16 cellular contexts compared by ENCODE assay signal in genomic region chr6:6592836-6593235, GRCh38. TPM values are rescaled to one million over a fixed set of nuclear protein-coding genes. Genes with fewer than 3 reads are reported as not detected.
DNase-seq lines count a peak whose midpoint lies in the region; ATAC-seq and TF ChIP-seq lines count a peak whose summit lies in the region.
"Had no signal": no experiment of that assay in that cellular context is flagged by ENCODE, and none has a peak within 500 bp of the region (broad histone marks: within the 10 kb centered on the region; RNA-seq: fewer than 3 reads in every experiment).

No MANE protein-coding gene starts in this region.

- no peaks in the 10 kb centered on the region for H4K20me1 ChIP-seq in BLaER1 treated with 17β-estradiol and CSF1 and Interleukin-3, amounts not matched to agents 10 nM and 100 nM

- peak overlapping the region; percentile 21 for H3K27ac Mint-ChIP-seq in activated T-helper 17 cell treated with anti-CD3 and anti-CD28 coated beads, Interleukin-2, amount 50 U/mL, for 72 hours

- peaks cover 0 to 22% (median 6%) of the 10 kb centered on the region in 11 experiments; a peak in 7 of 22 replicates for H3K9me3 ChIP-seq in BLaER1 treated with 17β-estradiol and CSF1 and Interleukin-3, amounts not matched to agents 10 nM and 100 nM (replicated peaks in 1 of 11)
- no peaks in the 10 kb centered on the region for H3K9me3 ChIP-seq in muscle layer of colon (ENCODE audit: low read length)
- H3K9me3 ChIP-seq: BE2C had no signal

- H3K4me1 Mint-ChIP-seq in activated T-helper 17 cell treated with anti-CD3 and anti-CD28 coated beads, Interleukin-2, amount 50 U/mL, for 72 hours = peaks cover 10% of the 10 kb centered on the region

- H3K4me2 ChIP-seq in BLaER1 treated with 17β-estradiol and CSF1 and Interleukin-3, amounts not matched to agents 10 nM and 100 nM = peak overlapping the region; percentile 80 to 96 (median 90)
- H3K4me2 ChIP-seq: KMS-11 had no signal

- H3K27me3 ChIP-seq in BLaER1 treated with 17β-estradiol and CSF1 and Interleukin-3, amounts not matched to agents 10 nM and 100 nM = no peaks in the 10 kb centered on the region
- H3K27me3 ChIP-seq in HL-60 (ENCODE audit: insufficient read depth, poor library complexity, severe bottlenecking) (no peaks in the 10 kb centered on the region), muscle layer of colon (ENCODE audit: control insufficient read depth in 1 of 2, insufficient read depth in 2 of 2, low read length in 2 of 2) (no peaks in the 10 kb centered on the region)
- H3K27me3 ChIP-seq: BE2C had no signal

- H3K9me3 Mint-ChIP-seq in activated T-helper 17 cell treated with anti-CD3 and anti-CD28 coated beads, Interleukin-2, amount 50 U/mL, for 72 hours = no peaks in the 10 kb centered on the region

- H3K36me3 ChIP-seq in BLaER1 treated with 17β-estradiol and CSF1 and Interleukin-3, amounts not matched to agents 10 nM and 100 nM = peaks cover 0 to 37% (median 0%) of the 10 kb centered on the region in 11 experiments; a peak in 7 of 22 replicates
- no peaks in the 10 kb centered on the region for H3K36me3 ChIP-seq in muscle layer of colon (ENCODE audit: insufficient read depth, low read length)
- H3K36me3 ChIP-seq: BE2C had no signal

- no peaks in the 10 kb centered on the region for H3K27me3 Mint-ChIP-seq in activated T-helper 17 cell treated with anti-CD3 and anti-CD28 coated beads, Interleukin-2, amount 50 U/mL, for 72 hours

- ATAC-seq in activated T-helper 17 cell treated with anti-CD3 and anti-CD28 coated beads, Interleukin-2, amount 50 U/mL, for 72 hours (replicated peaks) = peak; percentile 37
- no peak for ATAC-seq in GM21367 (IDR thresholded peaks at IDR 0.05; ENCODE audit: unreplicated experiment)

- no peak overlapping the region for H3K4me3 Mint-ChIP-seq in activated T-helper 17 cell treated with anti-CD3 and anti-CD28 coated beads, Interleukin-2, amount 50 U/mL, for 72 hours

- DNase-seq in HL-60 (ENCODE audit: low read depth in 1 of 2, low spot score in 1 of 2) (peak in 1 of 2 experiments; percentile 21), dermis blood vessel endothelial cell (no peak), NCI-H82 treated with DMSO at 0.1 percent for 48 hours (lab: John Stamatoyannopoulos, UW; ENCODE audit: unreplicated experiment) (no peak)
- no peak for DNase-seq in stimulated activated CD4-positive, alpha-beta T cell treated with anti-CD3 and anti-CD28 coated beads, Interleukin-2, amount 100 ng/mL, for 48 hours
- DNase-seq: activated gamma-delta T cell, BE2C, HCEC 1CT, left ventricle myocardium superior had no signal

- H3K4me3 ChIP-seq in BLaER1 treated with 17β-estradiol and CSF1 and Interleukin-3, amounts not matched to agents 10 nM and 100 nM = peak overlapping the region in 4 of 10 experiments; percentile 7 to 34 (median 14); a peak in 5 of 20 replicates
- H3K4me3 ChIP-seq in HL-60 (replicated peaks; ENCODE audit: insufficient read depth, low read length) = no peak overlapping the region
- H3K4me3 ChIP-seq in muscle layer of colon (ENCODE audit: low read depth in 1 of 2, low read length in 2 of 2) = no peak overlapping the region

- H3K27ac ChIP-seq in BLaER1 treated with 17β-estradiol and CSF1 and Interleukin-3, amounts not matched to agents 10 nM and 100 nM = peak overlapping the region; percentile 90 to 100 (median 96)
- H3K27ac ChIP-seq in HL-60 (replicated peaks) (peak overlapping the region; percentile 96), muscle layer of colon (ENCODE audit: low read depth, low read length) (peak overlapping the region; percentile 4)
- H3K27ac ChIP-seq: KMS-11, VCaP had no signal

- H3K36me3 Mint-ChIP-seq in activated T-helper 17 cell treated with anti-CD3 and anti-CD28 coated beads, Interleukin-2, amount 50 U/mL, for 72 hours (ENCODE audit: low read depth) = no peaks in the 10 kb centered on the region

- peaks cover 82 to 92% (median 88%) of the 10 kb centered on the region in 10 experiments for H3K4me1 ChIP-seq in BLaER1 treated with 17β-estradiol and CSF1 and Interleukin-3, amounts not matched to agents 10 nM and 100 nM
- peaks cover 10% of the 10 kb centered on the region for H3K4me1 ChIP-seq in muscle layer of colon (ENCODE audit: insufficient read depth, low read length)
- H3K4me1 ChIP-seq: BE2C had no signal

- TF ChIP-seq CTCF in HL-60 (IDR thresholded peaks at IDR 0.05; ENCODE audit: insufficient read depth, low read length) = no peak

- H3K9ac ChIP-seq in BLaER1 treated with 17β-estradiol and CSF1 and Interleukin-3, amounts not matched to agents 10 nM and 100 nM = peak overlapping the region; percentile 75 to 95 (median 84)
- no peak overlapping the region for H3K9ac ChIP-seq in muscle layer of colon (ENCODE audit: low read length)
- H3K9ac ChIP-seq: KMS-11 had no signal

RNA-seq across cellular contexts. Expression of gene LY86, which starts 4.3 kb away (rescaled TPM):
- total RNA-seq in activated T-helper 17 cell treated with anti-CD3 and anti-CD28 coated beads, Interleukin-2, amount 50 U/mL, for 72 hours = not detected
- total RNA-seq in dermis blood vessel endothelial cell = not detected in 2 replicates
- total RNA-seq: dermis microvascular lymphatic vessel endothelial cell, glomerular endothelial cell had no signal

Comparison
In these comparisons a context has a peak if more than half of its experiments do, and no peak if none do; other contexts are left out.
1. H3K27ac ChIP-seq: peak in every context shown above with its lines; median percentile 96 in BLaER1 treated with 17β-estradiol and CSF1 and Interleukin-3, amounts not matched to agents 10 nM and 100 nM; 96 in HL-60; 4 in muscle layer of colon.